ENCODE assay signal across 39 cellular contexts in genomic region chr3:19576343-19576742, GRCh38.
"Had no signal": no experiment of that assay in that cellular context is flagged by ENCODE, and none has a peak within 500 bp of the region (broad histone marks: within the 10 kb centered on the region; RNA-seq: fewer than 3 reads in every experiment).

No MANE protein-coding gene starts in this region.

- H3K27ac Mint-ChIP-seq: activated B cell treated with CpG ODN at 0.5 μM for 24 hours; activated CD4-positive, alpha-beta memory T cell treated with anti-CD3 and anti-CD28 coated beads for 36 hours; activated CD4-positive, alpha-beta T cell treated with anti-CD3 and anti-CD28 coated beads, Interleukin-2, amount 10 ng/mL, durations not matched to agents 24 days and 14 days; activated CD8-positive, alpha-beta T cell treated with anti-CD3 and anti-CD28 coated beads for 36 hours; activated naive CD4-positive, alpha-beta T cell treated with anti-CD3 and anti-CD28 coated beads for 36 hours; activated naive CD4-positive, alpha-beta T cell treated with anti-CD3 and anti-CD28 coated beads, Interleukin-2, amount 50 U/mL, for 72 hours; activated naive CD8-positive, alpha-beta T cell treated with anti-CD3 and anti-CD28 coated beads for 36 hours; activated T-cell treated with anti-CD3 and anti-CD28 coated beads, Interleukin-2, amount 50 U/mL, for 72 hours; activated T-helper 1 cell treated with anti-CD3 and anti-CD28 coated beads, Interleukin-12 subunit alpha, Interleukin-12 subunit beta, Interleukin-2, Interleukin-4 antibody, amounts not matched to agents 30 ng/mL and 10 ng/mL and 1 ng/mL, durations not matched to agents 14 hours and 24 hours and 36 hours; activated T-helper 17 cell treated with anti-CD3 and anti-CD28 coated beads, Interleukin-2, amount 50 U/mL, for 72 hours; T-helper 1 cell treated with Interleukin-12 subunit alpha and Interleukin-12 subunit beta and Interleukin-4 antibody, amounts not matched to agents 30 μg/mL and 1 μg/mL, for 36 hours; T-helper 2 cell treated with Interferon-gamma antibody and Interleukin-4, amounts not matched to agents 5 μg/mL and 100 μg/mL, for 36 hours had no signal

- H3K4me1 ChIP-seq: adrenal gland, body of pancreas, breast epithelium had no signal

- H3K9me3 Mint-ChIP-seq: activated CD8-positive, alpha-beta T cell treated with anti-CD3 and anti-CD28 coated beads for 36 hours; activated naive CD4-positive, alpha-beta T cell treated with anti-CD3 and anti-CD28 coated beads for 36 hours; activated naive CD8-positive, alpha-beta T cell treated with anti-CD3 and anti-CD28 coated beads for 36 hours; activated T-cell treated with anti-CD3 and anti-CD28 coated beads, Interleukin-2, amount 50 U/mL, for 4 hours; activated T-helper 1 cell treated with anti-CD3 and anti-CD28 coated beads, Interleukin-12 subunit alpha, Interleukin-12 subunit beta, Interleukin-2, Interleukin-4 antibody, amounts not matched to agents 30 ng/mL and 10 ng/mL and 1 ng/mL, durations not matched to agents 14 hours and 24 hours and 36 hours; T-helper 2 cell treated with Interferon-gamma antibody and Interleukin-4, amounts not matched to agents 5 μg/mL and 100 μg/mL, for 36 hours had no signal

- FAIRE-seq: astrocyte, TTC549 had no signal

- H3K27ac ChIP-seq: adrenal gland, body of pancreas, brain microvascular endothelial cell, breast epithelium, cardiac muscle cell, VCaP had no signal

- H3K4me3 Mint-ChIP-seq: activated B cell treated with CpG ODN at 0.5 μM for 24 hours; activated CD4-positive, alpha-beta memory T cell treated with anti-CD3 and anti-CD28 coated beads for 36 hours; activated CD4-positive, alpha-beta T cell treated with anti-CD3 and anti-CD28 coated beads, Interleukin-2, amount 10 ng/mL, durations not matched to agents 24 days and 14 days; activated CD8-positive, alpha-beta T cell treated with anti-CD3 and anti-CD28 coated beads for 36 hours; activated naive CD4-positive, alpha-beta T cell treated with anti-CD3 and anti-CD28 coated beads for 36 hours; activated naive CD8-positive, alpha-beta T cell treated with anti-CD3 and anti-CD28 coated beads for 36 hours; activated T-cell treated with anti-CD3 and anti-CD28 coated beads, Interleukin-2, amount 50 U/mL, for 4 hours; activated T-cell treated with anti-CD3 and anti-CD28 coated beads, Interleukin-2, amount 50 U/mL, for 72 hours; activated T-helper 1 cell treated with anti-CD3 and anti-CD28 coated beads, Interleukin-12 subunit alpha, Interleukin-12 subunit beta, Interleukin-2, Interleukin-4 antibody, amounts not matched to agents 30 ng/mL and 10 ng/mL and 1 ng/mL, durations not matched to agents 14 hours and 24 hours and 36 hours; activated T-helper 17 cell treated with anti-CD3 and anti-CD28 coated beads, Interleukin-2, amount 50 U/mL, for 72 hours; central memory CD8-positive, alpha-beta T cell; T-helper 1 cell treated with Interleukin-12 subunit alpha and Interleukin-12 subunit beta and Interleukin-4 antibody, amounts not matched to agents 30 μg/mL and 1 μg/mL, for 36 hours; T-helper 2 cell treated with Interferon-gamma antibody and Interleukin-4, amounts not matched to agents 5 μg/mL and 100 μg/mL, for 36 hours had no signal

- H3K4me3 ChIP-seq: adrenal gland, body of pancreas, breast epithelium, cardiac muscle cell had no signal

- H3K36me3 ChIP-seq: adrenal gland, brain microvascular endothelial cell, breast epithelium, cardiac muscle cell had no signal

- H3K4me1 Mint-ChIP-seq: activated B cell treated with CpG ODN at 0.5 μM for 24 hours; activated CD4-positive, alpha-beta T cell treated with anti-CD3 and anti-CD28 coated beads, Interleukin-2, amount 10 ng/mL, durations not matched to agents 24 days and 14 days; activated naive CD8-positive, alpha-beta T cell treated with anti-CD3 and anti-CD28 coated beads for 36 hours; activated T-helper 17 cell treated with anti-CD3 and anti-CD28 coated beads, Interleukin-2, amount 50 U/mL, for 72 hours; central memory CD8-positive, alpha-beta T cell had no signal

- DNase-seq: activated B cell treated with CpG ODN at 0.5 μM for 24 hours; activated CD4-positive, alpha-beta memory T cell treated with anti-CD3 and anti-CD28 coated beads for 36 hours; activated CD4-positive, alpha-beta T cell treated with anti-CD3 and anti-CD28 coated beads for 4 hours; activated CD4-positive, alpha-beta T cell treated with anti-CD3 and anti-CD28 coated beads, Interleukin-2, amount 10 ng/mL, durations not matched to agents 24 days and 14 days; activated CD4-positive, alpha-beta T cell treated with anti-CD3 and anti-CD28 coated beads, Interleukin-2, amount 50 U/mL, for 1 hour; activated CD4-positive, alpha-beta T cell treated with anti-CD3 and anti-CD28 coated beads, Interleukin-2, amount 50 U/mL, for 4 hours; activated CD4-positive, CD25-positive, alpha-beta regulatory T cell treated with anti-CD3 and anti-CD28 coated beads, Interleukin-2, amount 50 U/mL, for 72 hours; activated CD8-positive, alpha-beta memory T cell treated with anti-CD3 and anti-CD28 coated beads, Interleukin-2, amount 50 U/mL, for 4 hours; activated CD8-positive, alpha-beta T cell treated with anti-CD3 and anti-CD28 coated beads for 36 hours; activated effector memory CD4-positive, alpha-beta T cell treated with anti-CD3 and anti-CD28 coated beads, Interleukin-2, amount 50 U/mL, for 16 hours; activated gamma-delta T cell treated with Interleukin-2 at 50 U/mL for 16 hours; activated naive CD4-positive, alpha-beta T cell; activated naive CD4-positive, alpha-beta T cell treated with anti-CD3 and anti-CD28 coated beads for 36 hours; activated naive CD4-positive, alpha-beta T cell treated with anti-CD3 and anti-CD28 coated beads, Interleukin-2, amount 50 U/mL, for 16 hours; activated naive CD8-positive, alpha-beta T cell treated with anti-CD3 and anti-CD28 coated beads for 36 hours; activated T-cell treated with anti-CD3 and anti-CD28 coated beads for 4 hours; activated T-cell treated with anti-CD3 and anti-CD28 coated beads, Interleukin-2, amount 50 U/mL, for 1 hour; activated T-cell treated with anti-CD3 and anti-CD28 coated beads, Interleukin-2, amount 50 U/mL, for 4 hours; activated T-cell treated with anti-CD3 and anti-CD28 coated beads, Interleukin-2, amount 50 U/mL, for 72 hours; adrenal gland; amniotic stem cell; aorta; body of pancreas; brain microvascular endothelial cell; caudate nucleus; T-helper 1 cell; T-helper 2 cell; T-helper 9 cell had no signal

- H3K27me3 Mint-ChIP-seq: activated B cell treated with CpG ODN at 0.5 μM for 24 hours; activated CD4-positive, alpha-beta memory T cell treated with anti-CD3 and anti-CD28 coated beads for 36 hours; activated CD4-positive, alpha-beta T cell treated with anti-CD3 and anti-CD28 coated beads, Interleukin-2, amount 10 ng/mL, durations not matched to agents 24 days and 14 days; activated CD8-positive, alpha-beta T cell treated with anti-CD3 and anti-CD28 coated beads for 36 hours; activated T-helper 17 cell treated with anti-CD3 and anti-CD28 coated beads, Interleukin-2, amount 50 U/mL, for 72 hours; central memory CD8-positive, alpha-beta T cell had no signal

- H3K9me3 ChIP-seq: adrenal gland, body of pancreas, breast epithelium had no signal

- ATAC-seq: activated CD8-positive, alpha-beta T cell treated with anti-CD3 and anti-CD28 coated beads for 36 hours; activated naive CD4-positive, alpha-beta T cell treated with anti-CD3 and anti-CD28 coated beads, Interleukin-2, amount 50 U/mL, for 72 hours; activated T-cell treated with anti-CD3 and anti-CD28 coated beads, Interleukin-2, amount 50 U/mL, for 4 hours; activated T-cell treated with anti-CD3 and anti-CD28 coated beads, Interleukin-2, amount 50 U/mL, for 72 hours; activated T-helper 17 cell treated with anti-CD3 and anti-CD28 coated beads, Interleukin-2, amount 50 U/mL, for 72 hours; body of pancreas had no signal

- H3K27me3 ChIP-seq: adrenal gland, body of pancreas, brain microvascular endothelial cell, breast epithelium, cardiac muscle cell had no signal

- H3K36me3 Mint-ChIP-seq: activated CD4-positive, alpha-beta memory T cell treated with anti-CD3 and anti-CD28 coated beads for 36 hours; activated naive CD4-positive, alpha-beta T cell treated with anti-CD3 and anti-CD28 coated beads, Interleukin-2, amount 50 U/mL, for 72 hours; activated naive CD8-positive, alpha-beta T cell treated with anti-CD3 and anti-CD28 coated beads for 36 hours had no signal
